ENCODE assay signal across 8 cellular contexts in genomic region chr11:62791501-62792192, GRCh38. TPM values are rescaled to one million over a fixed set of nuclear protein-coding genes. Genes with fewer than 3 reads are reported as not detected.
DNase-seq lines count a peak whose midpoint lies in the region; ATAC-seq and TF ChIP-seq lines count a peak whose summit lies in the region.

A gene with protein sequence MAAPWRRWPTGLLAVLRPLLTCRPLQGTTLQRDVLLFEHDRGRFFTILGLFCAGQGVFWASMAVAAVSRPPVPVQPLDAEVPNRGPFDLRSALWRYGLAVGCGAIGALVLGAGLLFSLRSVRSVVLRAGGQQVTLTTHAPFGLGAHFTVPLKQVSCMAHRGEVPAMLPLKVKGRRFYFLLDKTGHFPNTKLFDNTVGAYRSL (minus strand): TSS chr11:62792006. CDS start chr11:62791994, 12 bp downstream.

- H3K36me3 ChIP-seq in GM06990 (ENCODE audit: control insufficient read depth, insufficient read depth, low read length) (peaks cover 25% of the 10 kb centered on the region), adrenal gland (replicated peaks in 1 of 2) (peaks cover 0 to 60% of the 10 kb centered on the region in 2 donors), left ventricle myocardium inferior (peaks cover 66% of the 10 kb centered on the region), psoas muscle (ENCODE audit: insufficient read depth in 1 of 2, low read depth in 1 of 2) (peaks cover 4 to 71% of the 10 kb centered on the region in 2 donors), urinary bladder (ENCODE audit: insufficient read depth) (peaks cover 8% of the 10 kb centered on the region)

- peaks cover 4% of the 10 kb centered on the region; the same call in 1 of the 2 replicates for H3K27me3 Mint-ChIP-seq in HFFc6 (ENCODE audit: insufficient read depth)

- no peaks in the 10 kb centered on the region for H3K27me3 ChIP-seq in GM06990 (replicated peaks; ENCODE audit: control insufficient read depth, insufficient read depth, low read length)
- H3K27me3 ChIP-seq in adrenal gland = no peaks in the 10 kb centered on the region
- H3K27me3 ChIP-seq in left ventricle myocardium inferior (ENCODE audit: low read depth) = no peaks in the 10 kb centered on the region
- H3K27me3 ChIP-seq in psoas muscle (ENCODE audit: insufficient read depth in 3 of 3, low read length in 2 of 3) = no peaks in the 10 kb centered on the region

- intact Hi-C loops in T-helper 1 cell treated with Interleukin-12 subunit alpha and Interleukin-12 subunit beta and Interleukin-4 antibody, amounts not matched to agents 30 ng/mL and 1 ng/mL, for 36 hours (cut with micrococcal nuclease) = loop anchor here (1.0 kb wide), 6 partner anchors 14 to 89 kb away; partner anchors contain the start of genes HNRNPUL2, NXF1, SLC3A2 and STX5
- intact Hi-C loops in adrenal gland (cut with DNase I) (loop anchor here (5.0 to 10.0 kb wide), 2 partner anchors 36 to 73 kb away; no protein-coding TSS in a partner anchor), left ventricle myocardium inferior (cut with micrococcal nuclease) (no loop called here), psoas muscle (cut with DNase I) (loop anchor here in 1 of 2 donors (2.0 kb wide), 1 partner anchor 13 kb away; the partner anchor contains the start of gene NXF1)

- 0 to 1% (median 1%) methylated on average over 26 to 58 of the region's 58 CpGs for WGBS in adrenal gland, 4 donors
- WGBS in psoas muscle, 3 donors = 0 to 1% (median 0%) methylated on average over 55 to 58 of the region's 58 CpGs
- under 1% methylated on average over 58 of the region's 58 CpGs for WGBS in urinary bladder

- TF ChIP-seq CTCF in GM06990 (IDR thresholded peaks at IDR 0.05; ENCODE audit: insufficient read depth, low read length, poor library complexity, severe bottlenecking) (no peak), HFFc6 (IDR thresholded peaks at IDR 0.05) (peak; percentile 63), adrenal gland (IDR thresholded peaks at IDR 0.05) (peak in 3 of 6 experiments; percentile 14 to 26 (median 21)), left ventricle myocardium inferior (IDR thresholded peaks at IDR 0.05; ENCODE audit: borderline replicate concordance) (peak; percentile 21), psoas muscle (IDR thresholded peaks at IDR 0.05) (no peak)

- peak within 1 kb of the TSS; percentile 90 for H3K27ac Mint-ChIP-seq in HFFc6

- peak; percentile 59 to 81 for TF ChIP-seq POLR2A in adrenal gland (IDR thresholded peaks at IDR 0.05)

- H3K4me1 ChIP-seq in adrenal gland (replicated peaks in 1 of 2) (peaks cover 31 to 36% of the 10 kb centered on the region in 2 donors), left ventricle myocardium inferior (peaks cover 69% of the 10 kb centered on the region), psoas muscle (peaks cover 26% of the 10 kb centered on the region), urinary bladder (ENCODE audit: insufficient read depth) (no peaks in the 10 kb centered on the region)

- DNase-seq in GM06990 (ENCODE audit: extremely low read depth, insufficient read length) (peak; percentile 86), HFFc6 (peak; percentile 71), NCI-H1105 (lab: John Stamatoyannopoulos, UW) (peak; percentile 80), adrenal gland (peak; percentile 84 to 91 (median 89)), left ventricle myocardium inferior (peak; percentile 90), psoas muscle (peak; percentile 90 to 93)

- peak; percentile 77 to 85 (median 78) for ATAC-seq in psoas muscle

- H3K4me3 ChIP-seq in GM06990 (replicated peaks; ENCODE audit: low read depth, low read length) (peak within 1 kb of the TSS; percentile 90), adrenal gland (peak within 1 kb of the TSS; percentile 30 to 81 (median 66)), left ventricle myocardium inferior (peak within 1 kb of the TSS; percentile 93), psoas muscle (peak within 1 kb of the TSS; percentile 95), urinary bladder (ENCODE audit: low read depth, low read length) (peak within 1 kb of the TSS; percentile 70)

- H3K9me3 ChIP-seq in adrenal gland (replicated peaks in 1 of 3) = no peaks in the 10 kb centered on the region
- no peaks in the 10 kb centered on the region for H3K9me3 ChIP-seq in left ventricle myocardium inferior (replicated peaks)
- no peaks in the 10 kb centered on the region for H3K9me3 ChIP-seq in psoas muscle

- peaks cover 63% of the 10 kb centered on the region for H3K4me1 Mint-ChIP-seq in HFFc6 (ENCODE audit: low read depth)

- H3K27ac ChIP-seq in adrenal gland (peak within 1 kb of the TSS; percentile 58 to 87 (median 85)), left ventricle myocardium inferior (replicated peaks) (peak within 1 kb of the TSS; percentile 95), psoas muscle (peak within 1 kb of the TSS; percentile 76), urinary bladder (ENCODE audit: low read depth) (peak within 1 kb of the TSS; percentile 60)

- no peaks in the 10 kb centered on the region for H3K9me3 Mint-ChIP-seq in HFFc6

- H3K36me3 Mint-ChIP-seq in HFFc6 (ENCODE audit: low read depth) = peaks cover 43% of the 10 kb centered on the region

- H3K4me3 Mint-ChIP-seq in HFFc6 = peak within 1 kb of the TSS; percentile 93

RNA-seq across cellular contexts. Expression of the gene that starts here (rescaled TPM):
- total RNA-seq in HFFc6 (2021; fragmentation: NEBNext Ultra II Directional; extraction: Animal tissue kit (Norgen Biotek cat#: 25700)) = 10 to 100 TPM; 12.8 to 15.0 (median 13.6) TPM
- total RNA-seq in T-helper 1 cell treated with Interleukin-12 subunit alpha and Interleukin-12 subunit beta and Interleukin-4 antibody, amounts not matched to agents 30 ng/mL and 1 ng/mL, for 36 hours = 17.6 and 18.4 TPM in 2 replicates
- total RNA-seq in adrenal gland = 10 to 100 TPM; 12.6 to 49.1 (median 22.8) TPM
- 10 to 100 TPM; 32.0 to 41.3 (median 32.5) TPM for polyA plus RNA-seq in adrenal gland
- total RNA-seq in left ventricle myocardium inferior = 24.1 TPM
- total RNA-seq in psoas muscle = 10 to 100 TPM in 1 of 4 donors, 1 to 10 TPM in 3; 6.2 to 11.5 (median 8.4) TPM
- 10 to 100 TPM; 16.6 to 37.7 (median 21.7) TPM for polyA plus RNA-seq in psoas muscle
- 16.7 TPM for total RNA-seq in urinary bladder
- polyA plus RNA-seq in urinary bladder = 21.3 TPM

Comparison
In these comparisons a context has a peak if more than half of its experiments do, and no peak if none do; other contexts are left out.
1. Peak in every context shown above with its lines: DNase-seq, ATAC-seq, H3K4me3 ChIP-seq and H3K27ac ChIP-seq.
2. CTCF ChIP-seq: peak in HFFc6 (single experiment) and left ventricle myocardium inferior (single experiment); none in GM06990 (single experiment) and psoas muscle (single experiment).